ENCODE assay signal across 9 cellular contexts in the genomic region with DNA sequence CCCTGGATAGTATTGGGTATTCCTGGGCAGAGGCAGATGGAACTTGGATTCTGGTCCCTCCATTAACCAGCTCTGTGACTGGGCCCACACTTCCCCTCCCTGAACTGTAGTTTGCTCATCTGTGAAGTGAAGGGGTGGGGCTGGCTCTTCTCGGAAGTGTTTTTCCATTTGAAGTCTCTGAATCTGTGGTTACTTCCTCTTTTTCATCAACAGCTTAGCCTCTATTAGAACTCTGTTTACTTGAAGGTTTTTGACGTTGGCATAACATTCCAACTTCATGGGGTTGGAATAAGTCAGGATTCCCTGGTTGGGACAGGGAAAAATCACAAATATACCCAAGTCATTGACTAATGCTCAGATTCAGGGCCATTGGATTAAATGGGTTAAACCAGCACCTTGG. TPM values are rescaled to one million over a fixed set of nuclear protein-coding genes. Genes with fewer than 3 reads are reported as not detected.
DNase-seq lines count a peak whose midpoint lies in the region; ATAC-seq and TF ChIP-seq lines count a peak whose summit lies in the region.
"Had no signal": no experiment of that assay in that cellular context is flagged by ENCODE, and none has a peak within 500 bp of the region (broad histone marks: within the 10 kb centered on the region; RNA-seq: fewer than 3 reads in every experiment).

No MANE protein-coding gene starts in this region.

- no peak for TF ChIP-seq POLR2A in gastroesophageal sphincter (IDR thresholded peaks at IDR 0.05)

- no peak overlapping the region for H2BK15ac ChIP-seq in neuronal stem cell (ENCODE audit: low read length)

- H4K91ac ChIP-seq in neuronal stem cell (ENCODE audit: low read depth, low read length, poor library complexity): no peak overlapping the region

- no peak overlapping the region for H2AFZ ChIP-seq in Loucy (ENCODE audit: low read length)
- H2AFZ ChIP-seq in neuronal stem cell (ENCODE audit: low read length): no peak overlapping the region

- peaks cover 98% of the 10 kb centered on the region for H3K27me3 Mint-ChIP-seq in nephron progenitor cell (ENCODE audit: low read depth, poor library complexity)

- TF ChIP-seq CTCF in GM06990 (IDR thresholded peaks at IDR 0.05; ENCODE audit: insufficient read depth, low read length, poor library complexity, severe bottlenecking) (no peak), Loucy (conservative IDR thresholded peaks at IDR 0.05; ENCODE audit: low read length) (no peak), gastroesophageal sphincter (IDR thresholded peaks at IDR 0.05) (no peak), nephron progenitor cell (IDR thresholded peaks at IDR 0.05) (no peak)

- WGBS in gastroesophageal sphincter (ENCODE audit: low coverage in 1 of 2), 2 donors: 75% methylated on average over 2 of the region's 2 CpGs; no CpG with 5 or more reads in 1 of the 2 donors
- WGBS in neuronal stem cell (ENCODE audit: extremely low coverage in 2 of 2, insufficient read length in 2 of 2, insufficient replicate concordance in 1 of 2), 2 donors: no CpG with 5 or more reads among the region's 2 CpGs

- peaks cover 7% of the 10 kb centered on the region; the same call in 1 of the 2 replicates for H3K79me2 ChIP-seq in Loucy (ENCODE audit: insufficient read depth, low read length)

- H3K36me3 Mint-ChIP-seq in nephron progenitor cell (ENCODE audit: low read depth): no peaks in the 10 kb centered on the region

- H3K27me3 ChIP-seq in GM06990 (replicated peaks; ENCODE audit: control insufficient read depth, insufficient read depth, low read length): no peaks in the 10 kb centered on the region
- no peaks in the 10 kb centered on the region for H3K27me3 ChIP-seq in Loucy (ENCODE audit: insufficient read depth, low read length, poor library complexity, severe bottlenecking)
- H3K27me3 ChIP-seq in gastroesophageal sphincter: no peaks in the 10 kb centered on the region
- peaks cover 0 to 57% (median 34%) of the 10 kb centered on the region in 3 experiments for H3K27me3 ChIP-seq in neuronal stem cell (ENCODE audit: control insufficient read depth in 3 of 3, insufficient read depth in 3 of 3, low read depth in 1 of 3, low read length in 3 of 3)
- H3K27me3 ChIP-seq: pancreas had no signal

- H3K9me2 ChIP-seq in Loucy (replicated peaks; ENCODE audit: low read depth, low read length): no peaks in the 10 kb centered on the region

- H4K8ac ChIP-seq in neuronal stem cell (ENCODE audit: low read depth, low read length): no peak overlapping the region

- no peak overlapping the region for H2BK120ac ChIP-seq in neuronal stem cell (ENCODE audit: low read depth, low read length)

- no peak overlapping the region for H3K23ac ChIP-seq in neuronal stem cell (ENCODE audit: low read depth, low read length, poor library complexity)

- H3K4me2 ChIP-seq in Loucy (ENCODE audit: low read depth, low read length, poor library complexity, severe bottlenecking): peak overlapping the region; percentile 87
- H3K4me2 ChIP-seq in neuronal stem cell (ENCODE audit: insufficient read depth, low read length, poor library complexity, severe bottlenecking): no peak overlapping the region

- no peaks in the 10 kb centered on the region for H3K79me1 ChIP-seq in neuronal stem cell (ENCODE audit: low read depth, low read length)

- H2BK5ac ChIP-seq in neuronal stem cell (ENCODE audit: low read length): no peak overlapping the region

- no peak overlapping the region for H3K14ac ChIP-seq in neuronal stem cell (ENCODE audit: low read length)

- H3K4me1 ChIP-seq in Loucy (ENCODE audit: insufficient read depth, low read length, poor library complexity, severe bottlenecking) (peaks cover 52% of the 10 kb centered on the region), gastroesophageal sphincter (peaks cover 0 to 76% (median 3%) of the 10 kb centered on the region in 3 donors), neuronal stem cell (ENCODE audit: control insufficient read depth in 2 of 2, insufficient read depth in 1 of 2, low read depth in 1 of 2, low read length in 2 of 2) (peaks cover 4 to 6% of the 10 kb centered on the region in 2 donors)

- no peak overlapping the region for H3K4me3 Mint-ChIP-seq in nephron progenitor cell

- H3K4me1 Mint-ChIP-seq in nephron progenitor cell: peaks cover 8% of the 10 kb centered on the region

- H4K20me1 ChIP-seq in Loucy (ENCODE audit: insufficient read depth, low read length, poor library complexity, severe bottlenecking): no peaks in the 10 kb centered on the region

- no peak overlapping the region for H2AK5ac ChIP-seq in neuronal stem cell (ENCODE audit: low read depth, low read length)

- no peaks in the 10 kb centered on the region for H3K36me3 ChIP-seq in GM06990 (ENCODE audit: control insufficient read depth, insufficient read depth, low read length)
- no peaks in the 10 kb centered on the region for H3K36me3 ChIP-seq in Loucy (ENCODE audit: insufficient read depth, low read length)
- H3K36me3 ChIP-seq in gastroesophageal sphincter: peaks cover 0 to 5% of the 10 kb centered on the region in 2 donors
- H3K36me3 ChIP-seq in neuronal stem cell (replicated peaks in 1 of 2; ENCODE audit: control insufficient read depth in 2 of 2, insufficient read depth in 2 of 2, low read length in 2 of 2): no peaks in the 10 kb centered on the region
- H3K36me3 ChIP-seq: pancreas had no signal

- no peaks in the 10 kb centered on the region for H3K9me3 ChIP-seq in Loucy (ENCODE audit: insufficient read depth, low read depth, low read length)
- no peaks in the 10 kb centered on the region for H3K9me3 ChIP-seq in gastroesophageal sphincter
- H3K9me3 ChIP-seq in neuronal stem cell (replicated peaks in 1 of 2; ENCODE audit: control insufficient read depth in 2 of 2, insufficient read depth in 1 of 2, low read depth in 1 of 2, low read length in 2 of 2): no peaks in the 10 kb centered on the region
- H3K9me3 ChIP-seq: pancreas had no signal

- no peak overlapping the region for H3K27ac Mint-ChIP-seq in nephron progenitor cell

- peak overlapping the region in 1 of 4 donors; percentile 40 for H3K27ac ChIP-seq in gastroesophageal sphincter
- H3K27ac ChIP-seq in neuronal stem cell (replicated peaks; ENCODE audit: low read length): no peak overlapping the region

- H3K9me3 Mint-ChIP-seq in nephron progenitor cell: no peaks in the 10 kb centered on the region

- no peak for TF ChIP-seq EP300 in gastroesophageal sphincter (IDR thresholded peaks at IDR 0.05)

- no peak overlapping the region for H2BK12ac ChIP-seq in neuronal stem cell (ENCODE audit: low read length)

- H3K9ac ChIP-seq in Loucy (ENCODE audit: low read depth, low read length, poor library complexity, severe bottlenecking) (no peak overlapping the region), neuronal stem cell (ENCODE audit: low read depth, low read length, poor library complexity) (no peak overlapping the region)

- H3K4me3 ChIP-seq in GM06990 (replicated peaks; ENCODE audit: low read depth, low read length) (no peak overlapping the region), Loucy (ENCODE audit: low read length, poor library complexity, severe bottlenecking) (no peak overlapping the region), gastroesophageal sphincter (no peak overlapping the region), neuronal stem cell (ENCODE audit: low read length in 2 of 2) (no peak overlapping the region)

- peak; percentile 52 for DNase-seq in GM06990 (ENCODE audit: extremely low read depth, insufficient read length)
- peak; percentile 47 for DNase-seq in activated T-cell treated with anti-CD3 and anti-CD28 coated beads, Interleukin-2, amount 50 U/mL, for 1 hour
- peak; percentile 74 for DNase-seq in stimulated activated CD4-positive, alpha-beta T cell treated with anti-CD3 and anti-CD28 coated beads, Interleukin-15, amount 100 ng/mL, for 24 hours
- DNase-seq in neuronal stem cell (ENCODE audit: low spot score): no peak
- no peak for DNase-seq in nephron progenitor cell

- H3K4ac ChIP-seq in neuronal stem cell (ENCODE audit: low read length): no peak overlapping the region

- peak; percentile 57 for ATAC-seq in GM21528 (IDR thresholded peaks at IDR 0.05; ENCODE audit: low FRiP score, unreplicated experiment)
- no peak for ATAC-seq in gastroesophageal sphincter
- ATAC-seq: pancreas had no signal

- no peaks in the 10 kb centered on the region for H3F3A ChIP-seq in Loucy (ENCODE audit: low read depth)

- H3K18ac ChIP-seq in neuronal stem cell (ENCODE audit: low read length): no peak overlapping the region

RNA-seq across cellular contexts. Expression of gene KIAA0040, which starts 3.6 kb away (rescaled TPM):
- 10 to 100 TPM; 43.2 to 54.3 (median 46.5) TPM for total RNA-seq in gastroesophageal sphincter
- polyA plus RNA-seq in neuronal stem cell (2013, experiment 1 of 2): not detected
- polyA plus RNA-seq in neuronal stem cell (2013, experiment 2 of 2): 0.01 TPM

Comparison
In these comparisons a context has a peak if more than half of its experiments do, and no peak if none do; other contexts are left out.
1. DNase-seq: peak in GM06990 (single experiment), activated T-cell treated with anti-CD3 and anti-CD28 coated beads, Interleukin-2, amount 50 U/mL, for 1 hour (single experiment) and stimulated activated CD4-positive, alpha-beta T cell treated with anti-CD3 and anti-CD28 coated beads, Interleukin-15, amount 100 ng/mL, for 24 hours (single experiment); none in neuronal stem cell (single experiment) and nephron progenitor cell (single experiment).